ENCODE assay signal across 22 cellular contexts in genomic region chr13:44093607-44094583, GRCh38.
DNase-seq lines count a peak whose midpoint lies in the region; ATAC-seq lines count a peak whose summit lies in the region.
"Had no signal": no experiment of that assay in that cellular context is flagged by ENCODE, and none has a peak within 500 bp of the region (broad histone marks: within the 10 kb centered on the region; RNA-seq: fewer than 3 reads in every experiment).

No MANE protein-coding gene starts in this region.

- H3K27ac Mint-ChIP-seq in activated T-helper 17 cell treated with anti-CD3 and anti-CD28 coated beads, Interleukin-2, amount 50 U/mL, for 72 hours = no peak overlapping the region
- H3K27ac Mint-ChIP-seq: activated CD8-positive, alpha-beta memory T cell treated with anti-CD3 and anti-CD28 coated beads, Interleukin-2, amount 10 ng/mL, durations not matched to agents 7 days and 5 days; activated naive CD4-positive, alpha-beta T cell treated with anti-CD3 and anti-CD28 coated beads, Interleukin-2, amount 10 ng/mL, durations not matched to agents 7 days and 5 days; CD4-positive, alpha-beta memory T cell; dendritic cell treated with granulocyte-macrophage colony-stimulating factor and Interleukin-4, amounts not matched to agents 40 ng/mL and 50 ng/mL, for 4 days; naive thymus-derived CD8-positive, alpha-beta T cell had no signal

- peaks cover 14% of the 10 kb centered on the region for H3K27me3 Mint-ChIP-seq in activated T-helper 17 cell treated with anti-CD3 and anti-CD28 coated beads, Interleukin-2, amount 50 U/mL, for 72 hours
- H3K27me3 Mint-ChIP-seq: activated naive CD4-positive, alpha-beta T cell treated with anti-CD3 and anti-CD28 coated beads, Interleukin-2, amount 10 ng/mL, durations not matched to agents 7 days and 5 days had no signal

- no peaks in the 10 kb centered on the region for H3K36me3 Mint-ChIP-seq in activated T-helper 17 cell treated with anti-CD3 and anti-CD28 coated beads, Interleukin-2, amount 50 U/mL, for 72 hours (ENCODE audit: low read depth)
- H3K36me3 Mint-ChIP-seq: activated CD8-positive, alpha-beta memory T cell treated with anti-CD3 and anti-CD28 coated beads, Interleukin-2, amount 10 ng/mL, durations not matched to agents 7 days and 5 days; activated naive CD4-positive, alpha-beta T cell treated with anti-CD3 and anti-CD28 coated beads, Interleukin-2, amount 10 ng/mL, durations not matched to agents 7 days and 5 days; CD4-positive, alpha-beta memory T cell had no signal

- H3K9me3 Mint-ChIP-seq in activated T-helper 17 cell treated with anti-CD3 and anti-CD28 coated beads, Interleukin-2, amount 50 U/mL, for 72 hours = no peaks in the 10 kb centered on the region
- H3K9me3 Mint-ChIP-seq: activated naive CD4-positive, alpha-beta T cell treated with anti-CD3 and anti-CD28 coated beads, Interleukin-2, amount 10 ng/mL, durations not matched to agents 7 days and 5 days had no signal

- peaks cover 10% of the 10 kb centered on the region for H3K4me1 Mint-ChIP-seq in activated T-helper 17 cell treated with anti-CD3 and anti-CD28 coated beads, Interleukin-2, amount 50 U/mL, for 72 hours

- H3K4me3 Mint-ChIP-seq in activated T-helper 17 cell treated with anti-CD3 and anti-CD28 coated beads, Interleukin-2, amount 50 U/mL, for 72 hours = no peak overlapping the region
- H3K4me3 Mint-ChIP-seq: activated CD8-positive, alpha-beta memory T cell treated with anti-CD3 and anti-CD28 coated beads, Interleukin-2, amount 10 ng/mL, durations not matched to agents 7 days and 5 days; activated naive CD4-positive, alpha-beta T cell treated with anti-CD3 and anti-CD28 coated beads, Interleukin-2, amount 10 ng/mL, durations not matched to agents 7 days and 5 days; CD4-positive, alpha-beta memory T cell; dendritic cell treated with granulocyte-macrophage colony-stimulating factor and Interleukin-4, amounts not matched to agents 40 ng/mL and 50 ng/mL, for 4 days; naive thymus-derived CD8-positive, alpha-beta T cell had no signal

- peak in 2 of 3 experiments; percentile 6 to 32 for DNase-seq in NCI-H1417 (lab: John Stamatoyannopoulos, UW)
- DNase-seq in NCI-H1417 treated with DMSO at 0.1 percent for 48 hours (lab: John Stamatoyannopoulos, UW) = no peak
- peak; percentile 7 for DNase-seq in NCI-H748 treated with DMSO at 0.1 percent for 48 hours (lab: John Stamatoyannopoulos, UW)
- peak; percentile 11 for DNase-seq in fibroblast of peridontal ligament (ENCODE audit: extremely low read depth)
- DNase-seq in kidney tubule cell (ENCODE audit: low spot score) = no peak
- DNase-seq: 8988T; activated CD4-positive, alpha-beta T cell treated with anti-CD3 and anti-CD28 coated beads, Interleukin-2, amount 50 U/mL, for 1 hour; activated CD8-positive, alpha-beta memory T cell treated with anti-CD3 and anti-CD28 coated beads, Interleukin-2, amount 10 ng/mL, durations not matched to agents 7 days and 5 days; activated naive CD4-positive, alpha-beta T cell treated with anti-CD3 and anti-CD28 coated beads, Interleukin-2, amount 10 ng/mL, durations not matched to agents 7 days and 5 days; AML-193; CD4-positive, alpha-beta memory T cell; DMS53; foreskin keratinocyte; Kasumi-1; left ventricle myocardium inferior; midbrain; naive thymus-derived CD8-positive, alpha-beta T cell; NCI-H526 treated with DMSO at 0.1 percent for 48 hours had no signal

- no peak for ATAC-seq in GM18907 (IDR thresholded peaks at IDR 0.05; ENCODE audit: unreplicated experiment)
- no peak for ATAC-seq in activated T-helper 17 cell treated with anti-CD3 and anti-CD28 coated beads, Interleukin-2, amount 50 U/mL, for 72 hours (replicated peaks)
- ATAC-seq in HG03442 (IDR thresholded peaks at IDR 0.05; ENCODE audit: unreplicated experiment) = no peak
- ATAC-seq: activated CD8-positive, alpha-beta memory T cell treated with anti-CD3 and anti-CD28 coated beads, Interleukin-2, amount 10 ng/mL, durations not matched to agents 7 days and 5 days; foreskin keratinocyte; naive thymus-derived CD8-positive, alpha-beta T cell had no signal

Comparison
In these comparisons a context has a peak if more than half of its experiments do, and no peak if none do; other contexts are left out.
1. DNase-seq: peak in NCI-H1417 (2 of 3), NCI-H748 treated with DMSO at 0.1 percent for 48 hours (single experiment) and fibroblast of peridontal ligament (single experiment); none in NCI-H1417 treated with DMSO at 0.1 percent for 48 hours (single experiment) and kidney tubule cell (single experiment).